In the genomic region with DNA sequence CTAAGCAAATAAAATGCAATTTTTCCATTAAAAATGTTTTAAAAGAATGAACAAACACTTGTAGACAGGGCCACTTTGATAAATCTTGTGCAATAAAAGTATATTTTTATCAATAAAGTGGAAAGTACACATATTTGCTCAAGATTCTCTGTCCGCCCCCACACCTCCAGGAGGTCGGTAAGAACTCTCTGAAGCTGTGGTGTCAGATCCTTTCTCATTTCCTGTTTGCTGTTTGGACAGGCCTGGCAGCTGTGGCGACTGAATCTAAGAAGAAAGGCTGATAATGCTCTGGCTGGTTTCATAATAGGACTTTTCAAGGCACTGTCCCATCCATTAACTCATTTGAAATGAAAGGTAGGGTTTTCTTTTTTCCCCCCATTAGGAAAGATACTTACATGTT, we compare ENCODE assay signal across 9 cellular contexts. TPM values are rescaled to one million over a fixed set of nuclear protein-coding genes. Genes with fewer than 3 reads are reported as not detected.
DNase-seq lines count a peak whose midpoint lies in the region; ATAC-seq, FAIRE-seq and TF ChIP-seq lines count a peak whose summit lies in the region.
"Had no signal": no experiment of that assay in that cellular context is flagged by ENCODE, and none has a peak within 500 bp of the region (broad histone marks: within the 10 kb centered on the region; RNA-seq: fewer than 3 reads in every experiment).

No MANE protein-coding gene starts in this region.

- TF ChIP-seq EP300 in GM12878 (IDR thresholded peaks at IDR 0.05; ENCODE audit: borderline replicate concordance in 1 of 2, control insufficient read depth in 1 of 2, low read depth in 2 of 2, low read length in 2 of 2) = no peak

- intact Hi-C loops in GM12878 (cut with micrococcal nuclease; ENCODE audit: unreplicated experiment) = loop anchor here (1.0 to 10.0 kb wide), 4 partner anchors 16 to 816 kb away; a partner anchor contains a TSS
- intact Hi-C loops in activated T-helper 1 cell treated with anti-CD3 and anti-CD28 coated beads, Interleukin-12 subunit alpha, Interleukin-12 subunit beta, Interleukin-2, Interleukin-4 antibody, amounts not matched to agents 30 ng/mL and 10 ng/mL and 1 ng/mL, durations not matched to agents 14 hours and 24 hours and 36 hours (cut with micrococcal nuclease) = loop anchor here (10.0 kb wide), 2 partner anchors 226 to 956 kb away; no protein-coding TSS in a partner anchor

- H3K4me2 ChIP-seq in GM12878 (ENCODE audit: control insufficient read depth, insufficient read depth) (no peak overlapping the region), osteoblast (ENCODE audit: insufficient read depth, low read length) (no peak overlapping the region)

- no peak overlapping the region for H2AFZ ChIP-seq in GM12878 (ENCODE audit: control insufficient read depth, low read depth, low read length)
- H2AFZ ChIP-seq in osteoblast (ENCODE audit: low read length) = no peak overlapping the region

- POLR2A ChIA-PET in GM12878 (lab: Charles Lee) = interaction anchor here (0.6 to 0.9 kb wide), 3 partner anchors 32 to 1456 kb away, joined by 3 to 8 read pairs (median 5); no protein-coding TSS in a partner anchor

- ATAC-seq in HG02970 (IDR thresholded peaks at IDR 0.05; ENCODE audit: low FRiP score, unreplicated experiment) (peak; percentile 84), GM12878 (peak; percentile 99)

- FAIRE-seq in GM12878 (lab: Jason Lieb, UNC) = peak; percentile 49

- in situ Hi-C loops in GM12878 (cut with MboI) = loop anchor here (10.0 kb wide), 1 partner anchor 276 kb away; no protein-coding TSS in a partner anchor

- H3K4me3 Mint-ChIP-seq in neural crest cell = peak overlapping the region; percentile 69
- H3K4me3 Mint-ChIP-seq in activated T-helper 1 cell treated with anti-CD3 and anti-CD28 coated beads, Interleukin-12 subunit alpha, Interleukin-12 subunit beta, Interleukin-2, Interleukin-4 antibody, amounts not matched to agents 30 ng/mL and 10 ng/mL and 1 ng/mL, durations not matched to agents 14 hours and 24 hours and 36 hours = no peak overlapping the region

- H4K20me1 ChIP-seq in GM12878 (ENCODE audit: control insufficient read depth, insufficient read depth) (no peaks in the 10 kb centered on the region), osteoblast (ENCODE audit: insufficient read depth, low read length) (no peaks in the 10 kb centered on the region)

- H3K9me3 ChIP-seq in GM12878 (replicated peaks; ENCODE audit: control insufficient read depth, insufficient read depth, low read length) (no peaks in the 10 kb centered on the region), osteoblast (ENCODE audit: low read depth, low read length) (no peaks in the 10 kb centered on the region)

- 18% methylated on average over 3 of the region's 3 CpGs for WGBS in GM12878 (ENCODE audit: insufficient coverage, insufficient replicate concordance, low lambda C conversion rate, missing lambda C conversion rate)

- H3K4me1 Mint-ChIP-seq in neural crest cell = peaks cover 69% of the 10 kb centered on the region
- peaks cover 15% of the 10 kb centered on the region for H3K4me1 Mint-ChIP-seq in activated T-helper 1 cell treated with anti-CD3 and anti-CD28 coated beads, Interleukin-12 subunit alpha, Interleukin-12 subunit beta, Interleukin-2, Interleukin-4 antibody, amounts not matched to agents 30 ng/mL and 10 ng/mL and 1 ng/mL, durations not matched to agents 14 hours and 24 hours and 36 hours (ENCODE audit: low read depth)

- SMC1A ChIA-PET in GM12878 (lab: Charles Lee; ENCODE audit: uncharacterized antibody, unreplicated experiment) = interaction anchor here (0.7 to 14.9 kb wide), 19 partner anchors 10 to 264 kb away, joined by 3 to 203 read pairs (median 4); a partner anchor contains a TSS

- H3K36me3 ChIP-seq in GM12878 (ENCODE audit: control insufficient read depth in 2 of 2, insufficient read depth in 2 of 2, low read length in 1 of 2) = no peaks in the 10 kb centered on the region
- no peaks in the 10 kb centered on the region for H3K36me3 ChIP-seq in osteoblast (ENCODE audit: insufficient read depth, low read length)

- H3K27me3 ChIP-seq in GM12878 (replicated peaks in 1 of 2; ENCODE audit: control insufficient read depth in 2 of 2, insufficient read depth in 2 of 2, low read length in 1 of 2) (no peaks in the 10 kb centered on the region), osteoblast (ENCODE audit: insufficient read depth, low read length) (no peaks in the 10 kb centered on the region)

- H3K27ac Mint-ChIP-seq in neural crest cell (ENCODE audit: unreplicated experiment) = peak overlapping the region; percentile 97
- H3K27ac Mint-ChIP-seq in activated T-helper 1 cell treated with anti-CD3 and anti-CD28 coated beads, Interleukin-12 subunit alpha, Interleukin-12 subunit beta, Interleukin-2, Interleukin-4 antibody, amounts not matched to agents 30 ng/mL and 10 ng/mL and 1 ng/mL, durations not matched to agents 14 hours and 24 hours and 36 hours = no peak overlapping the region

- BruUV-seq in GM12878 (replicated peaks; lab: Mats Ljungman, UMichigan) = no TSS peak

- H3K79me2 ChIP-seq in GM12878 (ENCODE audit: control insufficient read depth, insufficient read depth, low read length) (no peaks in the 10 kb centered on the region), osteoblast (ENCODE audit: insufficient read depth, low read length) (no peaks in the 10 kb centered on the region)

- peak; percentile 30 for DNase-seq in SIG-M5 treated with dmso at 0.1 percent for 504 hours (lab: John Stamatoyannopoulos, UW; ENCODE audit: unreplicated experiment)
- no peak for DNase-seq in SIG-M5 (lab: John Stamatoyannopoulos, UW)
- DNase-seq in NCI-H1436 treated with DMSO at 0.1 percent for 48 hours (lab: John Stamatoyannopoulos, UW) = peak; percentile 51
- no peak for DNase-seq in GM12878 (ENCODE audit: low read depth, low spot score)
- DNase-seq in neural crest cell (ENCODE audit: low read depth, low spot score) = peak; percentile 6
- DNase-seq in activated T-helper 1 cell treated with anti-CD3 and anti-CD28 coated beads, Interleukin-12 subunit alpha, Interleukin-12 subunit beta, Interleukin-2, Interleukin-4 antibody, amounts not matched to agents 30 ng/mL and 10 ng/mL and 1 ng/mL, durations not matched to agents 14 hours and 24 hours and 36 hours (ENCODE audit: low spot score) = no peak
- no peak for DNase-seq in osteoblast (ENCODE audit: insufficient read length, low spot score, missing footprints)

- no peaks in the 10 kb centered on the region for H3K9me3 Mint-ChIP-seq in neural crest cell
- H3K9me3 Mint-ChIP-seq in activated T-helper 1 cell treated with anti-CD3 and anti-CD28 coated beads, Interleukin-12 subunit alpha, Interleukin-12 subunit beta, Interleukin-2, Interleukin-4 antibody, amounts not matched to agents 30 ng/mL and 10 ng/mL and 1 ng/mL, durations not matched to agents 14 hours and 24 hours and 36 hours = no peaks in the 10 kb centered on the region

- RAD21 ChIA-PET in GM12878 (lab: Charles Lee; ENCODE audit: unreplicated experiment) = interaction anchor here (1.0 to 3.3 kb wide), 10 partner anchors 9 to 327 kb away, joined by 3 to 12 read pairs (median 4); no protein-coding TSS in a partner anchor

- no peak for TF ChIP-seq POLR2A in GM12878 (IDR thresholded peaks at IDR 0.05; ENCODE audit: low read depth, low read length)

- no peaks in the 10 kb centered on the region for H3K36me3 Mint-ChIP-seq in neural crest cell (ENCODE audit: low read depth)
- no peaks in the 10 kb centered on the region for H3K36me3 Mint-ChIP-seq in activated T-helper 1 cell treated with anti-CD3 and anti-CD28 coated beads, Interleukin-12 subunit alpha, Interleukin-12 subunit beta, Interleukin-2, Interleukin-4 antibody, amounts not matched to agents 30 ng/mL and 10 ng/mL and 1 ng/mL, durations not matched to agents 14 hours and 24 hours and 36 hours (ENCODE audit: low read depth)

- CTCF ChIA-PET in GM12878 (lab: Yijun Ruan, JAX) = interaction anchor here (0.8 to 2.9 kb wide), 8 partner anchors 9 to 224 kb away, joined by 3 to 9 read pairs (median 4); a partner anchor contains a TSS

- H3K27me3 Mint-ChIP-seq in neural crest cell (ENCODE audit: low read depth) = no peaks in the 10 kb centered on the region
- peaks cover 2% of the 10 kb centered on the region for H3K27me3 Mint-ChIP-seq in activated T-helper 1 cell treated with anti-CD3 and anti-CD28 coated beads, Interleukin-12 subunit alpha, Interleukin-12 subunit beta, Interleukin-2, Interleukin-4 antibody, amounts not matched to agents 30 ng/mL and 10 ng/mL and 1 ng/mL, durations not matched to agents 14 hours and 24 hours and 36 hours (ENCODE audit: insufficient read depth)

- TF ChIP-seq CTCF in GM12878 (IDR thresholded peaks at IDR 0.05 in 2 of 3, conservative IDR thresholded peaks at IDR 0.05 in 1 of 3; ENCODE audit: control insufficient read depth in 2 of 3, extremely low read depth in 1 of 3, insufficient read depth in 1 of 3, low read depth in 3 of 3, low read length in 3 of 3) (no peak), neural crest cell (conservative IDR thresholded peaks at IDR 0.05) (no peak), osteoblast (IDR thresholded peaks at IDR 0.05; ENCODE audit: extremely low read depth, low read depth, low read length) (no peak)

- no peak for TF ChIP-seq RAD21 in GM12878 (IDR thresholded peaks at IDR 0.05; ENCODE audit: insufficient read depth, low read depth, low read length)

- H3K4me1 ChIP-seq in GM12878 (ENCODE audit: control insufficient read depth, insufficient read depth, low read length) (no peaks in the 10 kb centered on the region; the same call in 1 of the 2 replicates), osteoblast (ENCODE audit: insufficient read depth, low read length) (peaks cover 14% of the 10 kb centered on the region)

- no peak overlapping the region for H3K27ac ChIP-seq in GM12878 (ENCODE audit: control insufficient read depth, insufficient read depth)
- H3K27ac ChIP-seq in osteoblast (ENCODE audit: low read depth, low read length) = no peak overlapping the region

- H3K4me3 ChIP-seq in GM12878 (no peak overlapping the region), osteoblast (ENCODE audit: insufficient read depth, low read length) (no peak overlapping the region)

- H3K9ac ChIP-seq in GM12878 (ENCODE audit: control insufficient read depth, insufficient read depth, low read length) = no peak overlapping the region

RNA-seq across cellular contexts. Expression of a gene that starts 15.3 kb away (rescaled TPM):
- total RNA-seq in GM12878 (2013; cell fraction: nucleolus; rRNA removed) = 0.27 and 1.1 TPM in 2 replicates
- not detected in 2 replicates for total RNA-seq in GM12878 (2014; rRNA removed)
- not detected in 2 replicates for total RNA-seq in GM12878 (2014; rRNA removed; fragmentation: Illumina TruSeq; extraction: Trizol)
- 0.08 TPM in 1 of 2 replicates, not detected in the other for total RNA-seq in GM12878 (2021)
- polyA plus RNA-seq in GM12878 (2011; ENCODE audit: low read depth) = not detected
- polyA plus RNA-seq in GM12878 (2011; rRNA removed) = 1.1 and 1.3 TPM in 2 replicates
- 0.64 and 0.82 TPM in 2 replicates for polyA plus RNA-seq in GM12878 (2011; cell fraction: cytosol; rRNA removed)
- polyA plus RNA-seq in GM12878 (2011; cell fraction: nucleus; rRNA removed) = 0.56 and 1.1 TPM in 2 replicates
- not detected in 2 replicates for polyA plus RNA-seq in GM12878 (2012)
- not detected in 2 replicates for polyA plus RNA-seq in GM12878 (2014; fragmentation: Illumina TruSeq; extraction: Trizol)
- polyA plus RNA-seq in GM12878 (2014; fragmentation: Nextera tagmentation; extraction: Ambion mirVana) = not detected
- polyA plus RNA-seq in GM12878 (2014; rRNA removed) = 0.12 TPM in 1 of 2 replicates, not detected in the other
- not detected for polyA plus RNA-seq in GM12878 (2016; fragmentation: Nextera tagmentation; extraction: Ambion mirVana)
- 1.2 and 1.9 TPM in 2 replicates for polyA minus RNA-seq in GM12878 (2011; rRNA and poly(A)+ RNA removed)
- polyA minus RNA-seq in GM12878 (2011; cell fraction: cytosol; rRNA and poly(A)+ RNA removed) = not detected in 2 replicates
- 0.73 and 1.4 TPM in 2 replicates for polyA minus RNA-seq in GM12878 (2011; cell fraction: nucleus; rRNA and poly(A)+ RNA removed)
- 0.21 TPM in 1 of 2 replicates, not detected in the other for total RNA-seq in neural crest cell
- not detected in 2 replicates for total RNA-seq in activated T-helper 1 cell treated with anti-CD3 and anti-CD28 coated beads, Interleukin-12 subunit alpha, Interleukin-12 subunit beta, Interleukin-2, Interleukin-4 antibody, amounts not matched to agents 30 ng/mL and 10 ng/mL and 1 ng/mL, durations not matched to agents 14 hours and 24 hours and 36 hours
- not detected in 2 replicates for total RNA-seq in osteoblast
- total RNA-seq: activated CD8-positive, alpha-beta memory T cell treated with anti-CD3 and anti-CD28 coated beads for 36 hours had no signal

RNA-seq across cellular contexts. Expression of a gene that starts 35.6 kb away (rescaled TPM):
- 424 and 425 TPM in 2 replicates for total RNA-seq in GM12878 (2013; cell fraction: nucleolus; rRNA removed)
- 43.8 and 53.2 TPM in 2 replicates for total RNA-seq in GM12878 (2014; rRNA removed)
- total RNA-seq in GM12878 (2014; rRNA removed; fragmentation: Illumina TruSeq; extraction: Trizol) = 46.6 and 48.8 TPM in 2 replicates
- total RNA-seq in GM12878 (2021) = 32.7 TPM in 2 replicates
- polyA plus RNA-seq in GM12878 (2011; ENCODE audit: low read depth) = 0.51 TPM
- 127 and 183 TPM in 2 replicates for polyA plus RNA-seq in GM12878 (2011; rRNA removed)
- polyA plus RNA-seq in GM12878 (2011; cell fraction: cytosol; rRNA removed) = 63.0 and 64.4 TPM in 2 replicates
- 167 and 175 TPM in 2 replicates for polyA plus RNA-seq in GM12878 (2011; cell fraction: nucleus; rRNA removed)
- polyA plus RNA-seq in GM12878 (2012) = 1.7 and 2.1 TPM in 2 replicates
- 56.8 and 63.6 TPM in 2 replicates for polyA plus RNA-seq in GM12878 (2014; fragmentation: Illumina TruSeq; extraction: Trizol)
- polyA plus RNA-seq in GM12878 (2014; fragmentation: Nextera tagmentation; extraction: Ambion mirVana) = 10 to 100 TPM; 22.9 to 30.2 TPM
- 40.4 and 52.4 TPM in 2 replicates for polyA plus RNA-seq in GM12878 (2014; rRNA removed)
- 10 to 100 TPM; 45.7 to 48.2 TPM for polyA plus RNA-seq in GM12878 (2016; fragmentation: Nextera tagmentation; extraction: Ambion mirVana)
- 45.5 and 68.0 TPM in 2 replicates for polyA minus RNA-seq in GM12878 (2011; rRNA and poly(A)+ RNA removed)
- 22.5 and 33.3 TPM in 2 replicates for polyA minus RNA-seq in GM12878 (2011; cell fraction: cytosol; rRNA and poly(A)+ RNA removed)
- 74.6 and 100.0 TPM in 2 replicates for polyA minus RNA-seq in GM12878 (2011; cell fraction: nucleus; rRNA and poly(A)+ RNA removed)
- 92.3 and 97.1 TPM in 2 replicates for total RNA-seq in neural crest cell
- 3.1 and 3.7 TPM in 2 replicates for total RNA-seq in activated T-helper 1 cell treated with anti-CD3 and anti-CD28 coated beads, Interleukin-12 subunit alpha, Interleukin-12 subunit beta, Interleukin-2, Interleukin-4 antibody, amounts not matched to agents 30 ng/mL and 10 ng/mL and 1 ng/mL, durations not matched to agents 14 hours and 24 hours and 36 hours
- 77.8 and 79.3 TPM in 2 replicates for total RNA-seq in osteoblast

Comparison
In these comparisons a context has a peak if more than half of its experiments do, and no peak if none do; other contexts are left out.
1. DNase-seq: peak in SIG-M5 treated with dmso at 0.1 percent for 504 hours (single experiment), NCI-H1436 treated with DMSO at 0.1 percent for 48 hours (single experiment) and neural crest cell (single experiment); none in SIG-M5 (single experiment), GM12878 (single experiment), activated T-helper 1 cell treated with anti-CD3 and anti-CD28 coated beads, Interleukin-12 subunit alpha, Interleukin-12 subunit beta, Interleukin-2, Interleukin-4 antibody, amounts not matched to agents 30 ng/mL and 10 ng/mL and 1 ng/mL, durations not matched to agents 14 hours and 24 hours and 36 hours (single experiment) and osteoblast (single experiment).